In the genomic region with DNA sequence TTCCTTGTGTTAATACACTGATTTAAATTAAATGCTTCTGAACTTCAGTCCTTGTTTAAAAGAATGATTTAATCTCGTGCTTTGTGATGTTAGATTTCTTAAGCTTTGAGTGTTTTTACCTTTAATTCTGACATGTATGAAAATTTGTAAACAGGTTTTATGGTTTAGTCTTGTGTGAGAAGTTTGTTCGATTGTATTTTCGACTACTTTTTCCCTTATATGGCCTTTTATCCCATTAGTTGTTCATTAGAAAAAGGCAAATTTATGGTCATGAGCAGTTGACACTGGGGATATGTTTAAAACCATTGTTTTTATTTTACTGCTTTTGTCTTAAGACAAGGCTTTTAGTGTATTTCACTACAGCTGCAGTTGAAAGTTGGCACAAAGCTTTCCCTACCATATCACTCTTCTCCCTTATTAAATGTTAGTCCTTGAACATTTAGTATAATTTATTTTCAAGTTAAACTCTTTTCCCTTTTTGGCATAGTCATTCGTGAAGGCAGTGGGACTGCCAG, we compare ENCODE assay signal across 11 cellular contexts. TPM values are rescaled to one million over a fixed set of nuclear protein-coding genes. Genes with fewer than 3 reads are reported as not detected.
A peak's percentile ranks its signal among the peaks of the same experiment; 100 is the strongest.
DNase-seq lines count a peak whose midpoint lies in the region; ATAC-seq and TF ChIP-seq lines count a peak whose summit lies in the region.
"Had no signal": no experiment of that assay in that cellular context is flagged by ENCODE, and none has a peak within 500 bp of the region (broad histone marks: within the 10 kb centered on the region; RNA-seq: fewer than 3 reads in every experiment).

No MANE protein-coding gene starts in this region.

- H3K4me1 Mint-ChIP-seq in HFFc6 (ENCODE audit: low read depth): peaks cover 38% of the 10 kb centered on the region
- peaks cover 24 to 52% (median 42%) of the 10 kb centered on the region in 7 donors for H3K4me1 Mint-ChIP-seq in naive thymus-derived CD4-positive, alpha-beta T cell

- no peak for ATAC-seq in naive thymus-derived CD4-positive, alpha-beta T cell
- ATAC-seq in HG03442 (IDR thresholded peaks at IDR 0.05; ENCODE audit: unreplicated experiment) (no peak), HG02885 (IDR thresholded peaks at IDR 0.05; ENCODE audit: poor library complexity, unreplicated experiment) (no peak)

- H3K9me3 ChIP-seq in AG04450 (ENCODE audit: control insufficient read depth, insufficient read depth, low read length): no peaks in the 10 kb centered on the region
- H3K9me3 ChIP-seq in naive thymus-derived CD4-positive, alpha-beta T cell (ENCODE audit: control insufficient read depth in 2 of 3, low read length in 3 of 3): no peaks in the 10 kb centered on the region
- H3K9me3 ChIP-seq in ascending aorta: no peaks in the 10 kb centered on the region
- no peaks in the 10 kb centered on the region for H3K9me3 ChIP-seq in spleen
- H3K9me3 ChIP-seq: MG63 had no signal

- no peaks in the 10 kb centered on the region for H3K36me3 ChIP-seq in naive thymus-derived CD4-positive, alpha-beta T cell (ENCODE audit: control insufficient read depth in 2 of 3, insufficient read depth in 3 of 3, low read length in 3 of 3)
- H3K36me3 ChIP-seq in ascending aorta: peaks cover 0 to 3% of the 10 kb centered on the region in 2 donors
- peaks cover 0 to 13% (median 0%) of the 10 kb centered on the region in 6 donors for H3K36me3 ChIP-seq in spleen

- H3K36me3 Mint-ChIP-seq in HFFc6 (ENCODE audit: low read depth): peaks cover 15% of the 10 kb centered on the region; the same call in 1 of the 2 replicates
- H3K36me3 Mint-ChIP-seq in naive thymus-derived CD4-positive, alpha-beta T cell: peaks cover 0 to 4% (median 0%) of the 10 kb centered on the region in 5 donors

- no peak for TF ChIP-seq POLR2A in spleen (IDR thresholded peaks at IDR 0.05)

- no peaks in the 10 kb centered on the region for H3K27me3 ChIP-seq in AG04450 (ENCODE audit: control insufficient read depth, insufficient read depth, low read length)
- H3K27me3 ChIP-seq in naive thymus-derived CD4-positive, alpha-beta T cell (ENCODE audit: control insufficient read depth in 2 of 2, insufficient read depth in 2 of 2, low read length in 2 of 2): no peaks in the 10 kb centered on the region
- no peaks in the 10 kb centered on the region for H3K27me3 ChIP-seq in ascending aorta
- no peaks in the 10 kb centered on the region for H3K27me3 ChIP-seq in spleen (replicated peaks in 1 of 7)
- H3K27me3 ChIP-seq: MG63 had no signal

- 62 to 71% (median 67%) methylated on average over 4 of the region's 4 CpGs for WGBS in spleen, 5 donors

- DNase-seq in AG04450 (ENCODE audit: low read depth, low spot score): no peak
- no peak for DNase-seq in HFFc6
- no peak for DNase-seq in caudate nucleus (lab: John Stamatoyannopoulos, UW)
- DNase-seq in naive thymus-derived CD4-positive, alpha-beta T cell: no peak
- no peak for DNase-seq in ascending aorta (ENCODE audit: low spot score in 2 of 2)
- no peak for DNase-seq in spleen
- DNase-seq: activated CD4-positive, alpha-beta T cell treated with anti-CD3 and anti-CD28 coated beads, Interleukin-2, amount 50 U/mL, for 4 hours; MG63 had no signal

- H3K9me3 Mint-ChIP-seq in HFFc6: no peaks in the 10 kb centered on the region
- no peaks in the 10 kb centered on the region for H3K9me3 Mint-ChIP-seq in naive thymus-derived CD4-positive, alpha-beta T cell

- H3K27ac ChIP-seq in AG04450 (ENCODE audit: low read depth, low read length) (no peak overlapping the region), caudate nucleus (ENCODE audit: low read depth, low read length) (peak overlapping the region; percentile 63), ascending aorta (peak overlapping the region in 1 of 2 donors; percentile 99), spleen (peak overlapping the region in 4 of 8 donors; percentile 7 to 100 (median 60))
- H3K27ac ChIP-seq in naive thymus-derived CD4-positive, alpha-beta T cell (ENCODE audit: low read depth, low read length): no peak overlapping the region

- POLR2A ChIA-PET in AG04450 (lab: Yijun Ruan, JAX): no interaction called here
- POLR2A ChIA-PET in naive thymus-derived CD4-positive, alpha-beta T cell (lab: Charles Lee): no interaction called here

- intact Hi-C loops in naive thymus-derived CD4-positive, alpha-beta T cell (cut with micrococcal nuclease): no loop called here
- intact Hi-C loops in ascending aorta (cut with DNase I) (no loop called here), spleen (cut with DNase I; ENCODE audit: low total_unique reads) (no loop called here)

- peak overlapping the region; percentile 89 for H3K4me3 Mint-ChIP-seq in HFFc6
- H3K4me3 Mint-ChIP-seq in naive thymus-derived CD4-positive, alpha-beta T cell: peak overlapping the region; percentile 35 to 98 (median 77)

- H3K4me3 ChIP-seq in AG04450 (ENCODE audit: low read depth, low read length) (peak overlapping the region; percentile 0; the same call in 1 of the 2 replicates), ascending aorta (peak overlapping the region in 1 of 2 donors; percentile 85), spleen (peak overlapping the region in 2 of 8 donors; percentile 3 to 92)
- no peak overlapping the region for H3K4me3 ChIP-seq in naive thymus-derived CD4-positive, alpha-beta T cell (ENCODE audit: low read length)

- peak overlapping the region; percentile 58 for H3K27ac Mint-ChIP-seq in HFFc6
- H3K27ac Mint-ChIP-seq in naive thymus-derived CD4-positive, alpha-beta T cell: peak overlapping the region in 6 of 9 donors; percentile 0 to 62 (median 39)

- H3K4me1 ChIP-seq in naive thymus-derived CD4-positive, alpha-beta T cell (ENCODE audit: control insufficient read depth in 2 of 2, insufficient read depth in 2 of 2, low read length in 2 of 2): peaks cover 19 to 21% of the 10 kb centered on the region in 2 donors
- H3K4me1 ChIP-seq in ascending aorta (peaks cover 0 to 23% of the 10 kb centered on the region in 2 donors), spleen (peaks cover 25 to 85% (median 71%) of the 10 kb centered on the region in 6 donors)

- no peak for TF ChIP-seq CTCF in AG04450 (IDR thresholded peaks at IDR 0.05; ENCODE audit: low read depth, low read length)
- TF ChIP-seq CTCF in HFFc6 (IDR thresholded peaks at IDR 0.05): no peak
- no peak for TF ChIP-seq CTCF in ascending aorta (IDR thresholded peaks at IDR 0.05)
- no peak for TF ChIP-seq CTCF in spleen (IDR thresholded peaks at IDR 0.05 in 8 of 11, conservative IDR thresholded peaks at IDR 0.05 in 3 of 11)

- CTCF ChIA-PET in AG04450 (lab: Charles Lee): interaction anchor here (1.1 kb wide), 1 partner anchor 42 kb away, joined by 6 read pairs; no protein-coding TSS in a partner anchor
- CTCF ChIA-PET in naive thymus-derived CD4-positive, alpha-beta T cell (lab: Charles Lee): interaction anchor here (0.6 to 1.3 kb wide), 3 partner anchors 7 to 230 kb away, joined by 3 to 4 read pairs (median 3); no protein-coding TSS in a partner anchor

- H3K27me3 Mint-ChIP-seq in HFFc6 (ENCODE audit: insufficient read depth): peaks cover 2% of the 10 kb centered on the region; the same call in 1 of the 2 replicates
- H3K27me3 Mint-ChIP-seq in naive thymus-derived CD4-positive, alpha-beta T cell: no peaks in the 10 kb centered on the region

RNA-seq across cellular contexts. Expression of a gene that starts 3.3 kb away (rescaled TPM):
- polyA plus RNA-seq in AG04450 (2011; rRNA removed) (38.8 and 42.2 TPM in 2 replicates), spleen (10 to 100 TPM; 15.2 to 20.2 (median 19.4) TPM)
- 35.6 and 46.1 TPM in 2 replicates for polyA minus RNA-seq in AG04450 (2011; rRNA and poly(A)+ RNA removed)
- 10 to 100 TPM; 39.7 to 49.3 (median 46.6) TPM for total RNA-seq in HFFc6 (2021; fragmentation: NEBNext Ultra II Directional; extraction: Animal tissue kit (Norgen Biotek cat#: 25700))
- 10 to 100 TPM; 27.2 to 40.8 (median 32.0) TPM for total RNA-seq in naive thymus-derived CD4-positive, alpha-beta T cell
- polyA plus RNA-seq in naive thymus-derived CD4-positive, alpha-beta T cell: 10 to 100 TPM; 16.9 TPM
- total RNA-seq in ascending aorta (7.2 TPM), spleen (10 to 100 TPM; 33.4 to 48.5 (median 41.7) TPM)

RNA-seq across cellular contexts. Expression of a gene that starts 24.9 kb away (rescaled TPM):
- 0.64 and 0.81 TPM in 2 replicates for polyA plus RNA-seq in AG04450 (2011; rRNA removed)
- polyA minus RNA-seq in AG04450 (2011; rRNA and poly(A)+ RNA removed): 1.3 and 1.5 TPM in 2 replicates
- 10 to 100 TPM; 18.9 to 40.4 (median 23.8) TPM for total RNA-seq in HFFc6 (2021; fragmentation: NEBNext Ultra II Directional; extraction: Animal tissue kit (Norgen Biotek cat#: 25700))
- 1 to 10 TPM in 1 of 5 experiments, not detected in 4; 2.5 TPM for total RNA-seq in naive thymus-derived CD4-positive, alpha-beta T cell
- not detected for polyA plus RNA-seq in naive thymus-derived CD4-positive, alpha-beta T cell
- not detected for total RNA-seq in ascending aorta
- total RNA-seq in spleen: not detected
- polyA plus RNA-seq in spleen: under 1 TPM in 2 of 3 donors, not detected in 1; 0.09 to 0.42 TPM
- total RNA-seq: mononuclear cell had no signal

Comparison
In these comparisons a context has a peak if more than half of its experiments do, and no peak if none do; other contexts are left out.
1. RNA of a gene that starts 24.9 kb away (total RNA-seq): 18.9 to 40.4 TPM in HFFc6; 2.5 TPM in naive thymus-derived CD4-positive, alpha-beta T cell, not detected in ascending aorta (single experiment) and not detected in spleen; every median in the first group is over 4 times any median in the second.